8 cellular contexts compared by ENCODE assay signal in genomic region chr9:129166962-129167557, GRCh38. TPM values are rescaled to one million over a fixed set of nuclear protein-coding genes. Genes with fewer than 3 reads are reported as not detected.
DNase-seq lines count a peak whose midpoint lies in the region; ATAC-seq and TF ChIP-seq lines count a peak whose summit lies in the region.

No MANE protein-coding gene starts in this region.

- peaks cover 3% of the 10 kb centered on the region for H3K27me3 ChIP-seq in neutrophil

- H3K4me1 ChIP-seq in neutrophil (ENCODE audit: control insufficient read depth in 1 of 2, insufficient read depth in 1 of 2, low read depth in 1 of 2, low read length in 1 of 2), result peaks cover 20 to 23% of the 10 kb centered on the region in 2 experiments

- POLR2A ChIA-PET in WTC11 (lab: Charles Lee), result interaction anchor here (0.6 to 3.5 kb wide), 8 partner anchors 10 to 458 kb away, joined by 3 to 16 read pairs (median 6); partner anchors contain the start of gene IER5L

- H3K4me3 Mint-ChIP-seq in WTC11, result peak overlapping the region; percentile 60

- no peaks in the 10 kb centered on the region for H3K36me3 Mint-ChIP-seq in WTC11

- H3K27ac Mint-ChIP-seq in WTC11, result peak overlapping the region; percentile 78

- H3K4me3 ChIP-seq in fibroblast of pulmonary artery (replicated peaks; ENCODE audit: low read depth, low read length) (peak overlapping the region; percentile 9), neutrophil (ENCODE audit: low read depth in 1 of 2, low read length in 1 of 2) (peak overlapping the region; percentile 38 to 53)

- H3K27ac ChIP-seq in neutrophil, result peak overlapping the region; percentile 57

- ATAC-seq in WTC11 (peak; percentile 77), HG03442 (IDR thresholded peaks at IDR 0.05; ENCODE audit: unreplicated experiment) (no peak), HG03159 (IDR thresholded peaks at IDR 0.05; ENCODE audit: unreplicated experiment) (no peak)

- peaks cover 35% of the 10 kb centered on the region for H3K4me1 Mint-ChIP-seq in WTC11

- H3K9me3 ChIP-seq in neutrophil, result no peaks in the 10 kb centered on the region

- H3K36me3 ChIP-seq in neutrophil, result no peaks in the 10 kb centered on the region

- TF ChIP-seq CTCF in WTC11 (IDR thresholded peaks at IDR 0.05) (no peak), fibroblast of pulmonary artery (IDR thresholded peaks at IDR 0.05; ENCODE audit: low read length, missing control alignments) (no peak), neutrophil (IDR thresholded peaks at IDR 0.05) (no peak)

- H3K27me3 Mint-ChIP-seq in WTC11 (ENCODE audit: low read depth), result peaks cover 14% of the 10 kb centered on the region

- no peaks in the 10 kb centered on the region for H3K9me3 Mint-ChIP-seq in WTC11

- DNase-seq in DMS79 (lab: John Stamatoyannopoulos, UW), result peak; percentile 37
- peak; percentile 71 for DNase-seq in LHCN-M2 (ENCODE audit: low read depth)
- DNase-seq in WTC11 (ENCODE audit: low spot score), result peak; percentile 67
- peak; percentile 73 for DNase-seq in fibroblast of pulmonary artery (ENCODE audit: low read depth)
- DNase-seq in activated CD8-positive, alpha-beta memory T cell treated with anti-CD3 and anti-CD28 coated beads, Interleukin-2, amount 50 U/mL, for 48 hours, result no peak

- CTCF ChIA-PET in WTC11 (lab: Charles Lee), result interaction anchor here (0.6 to 18.6 kb wide), 14 partner anchors 8 to 571 kb away, joined by 3 to 345 read pairs (median 5); partner anchors contain the start of gene NTMT1

TF ChIP-seq in WTC11, 78 proteins besides CTCF, POLR2A, EP300 and RAD21:
- no peak for TF ChIP-seq ERG (CRISPR knock-in tag; IDR thresholded peaks at IDR 0.05)
- 0 out of 2 replicates have a peak, but pooled peaks have one; percentile 39 for TF ChIP-seq PRDM15 (CRISPR knock-in tag; IDR thresholded peaks at IDR 0.05)

RNA-seq across cellular contexts. Expression of gene IER5L, which starts 11.0 kb away (rescaled TPM):
- total RNA-seq in LHCN-M2 (2014; rRNA removed) (10.7 and 12.5 TPM in 2 replicates), WTC11 (2021) (4.6 to 5.9 TPM (median 5.1 TPM) in 3 replicates)
- polyA plus RNA-seq in LHCN-M2 (2012), result 5.1 TPM

RNA-seq across cellular contexts. Expression of gene PTPA, which starts 55.8 kb away (rescaled TPM):
- total RNA-seq in LHCN-M2 (2014; rRNA removed) (113 and 122 TPM in 2 replicates), WTC11 (2021) (181 to 186 TPM (median 186 TPM) in 3 replicates)
- polyA plus RNA-seq in LHCN-M2 (2012), result 113 TPM

RNA-seq across cellular contexts. Expression of gene CRAT, which starts 56.5 kb away (rescaled TPM):
- total RNA-seq in LHCN-M2 (2014; rRNA removed) (41.9 and 47.9 TPM in 2 replicates), WTC11 (2021) (17.2 to 19.1 TPM (median 17.5 TPM) in 3 replicates)
- 43.1 TPM for polyA plus RNA-seq in LHCN-M2 (2012)
